ENCODE assay signal across 1 cellular context in genomic region chr4:140152760-140153418, GRCh38.
TF ChIP-seq lines count a peak whose summit lies in the region.

No MANE protein-coding gene starts in this region.

TF ChIP-seq in liver, 16 proteins besides CTCF, POLR2A, EP300 and RAD21 (continued from another document):
- TF ChIP-seq, protein P1, sequence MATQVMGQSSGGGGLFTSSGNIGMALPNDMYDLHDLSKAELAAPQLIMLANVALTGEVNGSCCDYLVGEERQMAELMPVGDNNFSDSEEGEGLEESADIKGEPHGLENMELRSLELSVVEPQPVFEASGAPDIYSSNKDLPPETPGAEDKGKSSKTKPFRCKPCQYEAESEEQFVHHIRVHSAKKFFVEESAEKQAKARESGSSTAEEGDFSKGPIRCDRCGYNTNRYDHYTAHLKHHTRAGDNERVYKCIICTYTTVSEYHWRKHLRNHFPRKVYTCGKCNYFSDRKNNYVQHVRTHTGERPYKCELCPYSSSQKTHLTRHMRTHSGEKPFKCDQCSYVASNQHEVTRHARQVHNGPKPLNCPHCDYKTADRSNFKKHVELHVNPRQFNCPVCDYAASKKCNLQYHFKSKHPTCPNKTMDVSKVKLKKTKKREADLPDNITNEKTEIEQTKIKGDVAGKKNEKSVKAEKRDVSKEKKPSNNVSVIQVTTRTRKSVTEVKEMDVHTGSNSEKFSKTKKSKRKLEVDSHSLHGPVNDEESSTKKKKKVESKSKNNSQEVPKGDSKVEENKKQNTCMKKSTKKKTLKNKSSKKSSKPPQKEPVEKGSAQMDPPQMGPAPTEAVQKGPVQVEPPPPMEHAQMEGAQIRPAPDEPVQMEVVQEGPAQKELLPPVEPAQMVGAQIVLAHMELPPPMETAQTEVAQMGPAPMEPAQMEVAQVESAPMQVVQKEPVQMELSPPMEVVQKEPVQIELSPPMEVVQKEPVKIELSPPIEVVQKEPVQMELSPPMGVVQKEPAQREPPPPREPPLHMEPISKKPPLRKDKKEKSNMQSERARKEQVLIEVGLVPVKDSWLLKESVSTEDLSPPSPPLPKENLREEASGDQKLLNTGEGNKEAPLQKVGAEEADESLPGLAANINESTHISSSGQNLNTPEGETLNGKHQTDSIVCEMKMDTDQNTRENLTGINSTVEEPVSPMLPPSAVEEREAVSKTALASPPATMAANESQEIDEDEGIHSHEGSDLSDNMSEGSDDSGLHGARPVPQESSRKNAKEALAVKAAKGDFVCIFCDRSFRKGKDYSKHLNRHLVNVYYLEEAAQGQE (IDR thresholded peaks at IDR 0.05), result no peak
- TF ChIP-seq EGR1 (IDR thresholded peaks at IDR 0.05; ENCODE audit: low read depth in 2 of 2), result no peak
TF ChIP-seq in liver: peak in this region for 0.
